16 cellular contexts compared by ENCODE assay signal in the genomic region with DNA sequence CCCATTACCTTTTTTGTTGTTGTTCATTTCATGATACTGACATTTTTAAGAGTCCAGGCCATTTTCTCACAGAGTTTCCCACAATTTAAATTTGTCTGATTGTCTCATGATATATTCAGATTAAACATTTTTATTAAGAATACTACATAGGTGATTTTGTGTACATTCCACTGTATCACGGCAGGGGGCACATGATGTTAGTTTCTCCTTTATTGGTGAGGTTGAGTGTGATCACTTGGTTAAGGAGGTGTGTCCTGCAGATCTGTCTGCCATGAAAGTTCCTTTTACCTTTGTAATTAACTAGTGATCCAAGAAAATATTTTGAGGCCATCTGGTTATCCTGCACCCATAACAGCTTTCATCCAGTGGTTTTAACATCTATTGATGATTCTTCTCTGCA. TPM values are rescaled to one million over a fixed set of nuclear protein-coding genes. Genes with fewer than 3 reads are reported as not detected.
DNase-seq lines count a peak whose midpoint lies in the region; ATAC-seq and TF ChIP-seq lines count a peak whose summit lies in the region.
"Had no signal": no experiment of that assay in that cellular context is flagged by ENCODE, and none has a peak within 500 bp of the region (broad histone marks: within the 10 kb centered on the region; RNA-seq: fewer than 3 reads in every experiment).

No MANE protein-coding gene starts in this region.

- H3K4me1 Mint-ChIP-seq in CD4-positive, alpha-beta T cell (ENCODE audit: low read depth) = peaks cover 59% of the 10 kb centered on the region

- peak; percentile 34 for TF ChIP-seq CTCF in CD4-positive, alpha-beta T cell (IDR thresholded peaks at IDR 0.05)
- no peak for TF ChIP-seq CTCF in tibial artery (IDR thresholded peaks at IDR 0.05)

- peak in 4 of 10 experiments; percentile 6 to 12 (median 8) for DNase-seq in CD4-positive, alpha-beta T cell
- DNase-seq in T-helper 1 cell = peak in 3 of 5 donors; percentile 19 to 21 (median 20)
- DNase-seq in dermis blood vessel endothelial cell = peak; percentile 61
- DNase-seq in substantia nigra (lab: John Stamatoyannopoulos, UW) = no peak
- DNase-seq in tibial artery = no peak
- DNase-seq in NOMO-1 treated with DMSO at 0.1 percent for 48 hours (lab: John Stamatoyannopoulos, UW; ENCODE audit: unreplicated experiment) = no peak
- DNase-seq in NCI-H2196 treated with DMSO at 0.1 percent for 48 hours (lab: John Stamatoyannopoulos, UW; ENCODE audit: unreplicated experiment) = no peak
- DNase-seq: activated CD4-positive, CD25-positive, alpha-beta regulatory T cell; adrenal gland; C1 segment of cervical spinal cord; cortex of kidney; NCI-H1105; NCI-H510A; right cardiac atrium; SHP77 had no signal

- H3K36me3 Mint-ChIP-seq in CD4-positive, alpha-beta T cell (ENCODE audit: low read depth) = peaks cover 95% of the 10 kb centered on the region

- H3K36me3 ChIP-seq in tibial artery = peaks cover 47 to 97% (median 79%) of the 10 kb centered on the region in 3 donors

- no peaks in the 10 kb centered on the region for H3K4me1 ChIP-seq in tibial artery
- H3K4me1 ChIP-seq: adrenal gland had no signal

- CTCF ChIA-PET in CD4-positive, alpha-beta T cell (lab: Charles Lee) = no interaction called here

- POLR2A ChIA-PET in CD4-positive, alpha-beta T cell (lab: Charles Lee) = interaction anchor here (1.4 to 1.5 kb wide), 2 partner anchors 166 to 178 kb away, joined by 3 read pairs; no protein-coding TSS in a partner anchor

- no peak overlapping the region for H3K4me3 ChIP-seq in tibial artery
- H3K4me3 ChIP-seq: adrenal gland had no signal

- H3K27ac Mint-ChIP-seq in CD4-positive, alpha-beta T cell = no peak overlapping the region

- no peaks in the 10 kb centered on the region for H3K27me3 ChIP-seq in CD4-positive, alpha-beta T cell (ENCODE audit: control insufficient read depth, insufficient read depth, low read length)
- H3K27me3 ChIP-seq in tibial artery = no peaks in the 10 kb centered on the region
- H3K27me3 ChIP-seq: adrenal gland had no signal

- H3K27me3 Mint-ChIP-seq in CD4-positive, alpha-beta T cell = no peaks in the 10 kb centered on the region

- intact Hi-C loops in CD4-positive, alpha-beta T cell (cut with DNase I, micrococcal nuclease) = loop anchor here in 1 of 2 experiments (2.0 kb wide), 1 partner anchor 181 kb away; no protein-coding TSS in a partner anchor
- intact Hi-C loops in tibial artery (cut with DNase I; ENCODE audit: low total_unique reads) = no loop called here

- peak; percentile 90 for ATAC-seq in CD4-positive, alpha-beta T cell (ENCODE audit: poor library complexity)
- ATAC-seq in GM18508 (IDR thresholded peaks at IDR 0.05; ENCODE audit: insufficient read depth, unreplicated experiment) = peak; percentile 60
- ATAC-seq: right cardiac atrium had no signal

- no peaks in the 10 kb centered on the region for H3K9me3 ChIP-seq in CD4-positive, alpha-beta T cell (ENCODE audit: control insufficient read depth, low read length)
- H3K9me3 ChIP-seq in tibial artery = no peaks in the 10 kb centered on the region
- H3K9me3 ChIP-seq: adrenal gland had no signal

- H3K27ac ChIP-seq in CD4-positive, alpha-beta T cell (ENCODE audit: low read depth, low read length) = no peak overlapping the region
- H3K27ac ChIP-seq in substantia nigra (ENCODE audit: low read depth, low read length, poor library complexity, severe bottlenecking) (no peak overlapping the region), tibial artery (no peak overlapping the region)
- H3K27ac ChIP-seq: adrenal gland had no signal

- H3K4me3 Mint-ChIP-seq in CD4-positive, alpha-beta T cell = no peak overlapping the region

- H3K9me3 Mint-ChIP-seq in CD4-positive, alpha-beta T cell = no peaks in the 10 kb centered on the region

RNA-seq across cellular contexts. Expression of a gene that starts 11.8 kb away (rescaled TPM):
- total RNA-seq in CD4-positive, alpha-beta T cell = 10 to 100 TPM; 62.1 to 67.1 TPM
- total RNA-seq in dermis blood vessel endothelial cell = 41.0 and 48.7 TPM in 2 replicates

RNA-seq across cellular contexts. Expression of a gene that starts 28.2 kb away (rescaled TPM):
- total RNA-seq in CD4-positive, alpha-beta T cell = 1 to 10 TPM; 5.3 to 5.4 TPM
- 5.4 and 9.9 TPM in 2 replicates for total RNA-seq in dermis blood vessel endothelial cell

Comparison
In these comparisons a context has a peak if more than half of its experiments do, and no peak if none do; other contexts are left out.
1. DNase-seq: peak in T-helper 1 cell (3 of 5) and dermis blood vessel endothelial cell (single experiment); none in substantia nigra (0 of 49), tibial artery (0 of 2), NOMO-1 treated with DMSO at 0.1 percent for 48 hours (single experiment) and NCI-H2196 treated with DMSO at 0.1 percent for 48 hours (single experiment).